ENCODE assay signal across 24 cellular contexts in the genomic region with DNA sequence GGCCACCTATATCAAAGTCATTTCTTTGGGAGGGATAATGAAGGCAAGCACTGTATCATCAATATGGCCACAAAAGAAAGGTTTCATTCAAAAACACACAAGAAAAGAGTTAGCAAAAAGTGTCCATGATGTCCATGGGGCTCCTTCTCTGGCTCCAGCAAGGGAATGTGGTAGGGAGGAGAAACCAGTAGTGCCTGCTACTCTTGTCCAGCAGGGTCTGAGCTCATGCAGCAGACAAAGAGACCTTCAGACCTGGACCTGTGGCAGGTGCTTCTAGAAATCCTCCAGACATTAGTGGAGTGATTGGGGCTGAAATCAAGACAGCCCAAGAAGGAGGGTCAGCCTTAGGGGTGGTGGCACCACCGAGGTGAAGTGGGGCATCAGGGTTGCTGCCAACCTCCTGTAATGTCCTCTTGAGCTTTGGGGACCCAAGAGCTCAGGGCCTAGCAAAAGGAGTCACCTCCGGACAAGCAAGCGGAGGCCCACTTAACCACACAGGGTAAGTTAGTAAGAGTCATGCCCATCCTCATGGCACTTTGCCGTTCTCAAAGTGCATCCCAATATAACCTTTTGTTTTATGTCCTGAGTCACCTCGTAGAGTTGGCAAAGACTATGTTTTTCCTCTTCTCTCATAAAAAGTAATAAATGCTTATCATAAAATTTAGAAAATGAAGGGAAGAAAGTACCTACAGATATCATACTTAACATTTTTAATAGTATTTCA.
"Had no signal": no experiment of that assay in that cellular context is flagged by ENCODE, and none has a peak within 500 bp of the region (broad histone marks: within the 10 kb centered on the region; RNA-seq: fewer than 3 reads in every experiment).

No MANE protein-coding gene starts in this region.

- ATAC-seq: foreskin keratinocyte; gastroesophageal sphincter; heart left ventricle; left lobe of liver; mucosa of descending colon; natural killer cell treated with Interleukin-12 subunit alpha and Interleukin-12 subunit beta and Interleukin-15 and Interleukin-18, amount 100 ng/mL, for 72 hours; right lobe of liver; stimulated activated effector memory CD8-positive, alpha-beta T cell treated with anti-CD3 and anti-CD28 coated beads, Interleukin-12 subunit alpha, Interleukin-12 subunit beta, amount 100 ng/mL, for 72 hours had no signal

- H3K27me3 ChIP-seq: ovary, right lobe of liver, thyroid gland had no signal

- H3K79me2 ChIP-seq: hepatocyte had no signal

- H3K4me3 ChIP-seq: coronary artery, gastroesophageal sphincter, heart left ventricle, hepatocyte, mucosa of descending colon, ovary, right lobe of liver, stomach, thyroid gland had no signal

- H3K27ac ChIP-seq: coronary artery, foreskin keratinocyte, gastroesophageal sphincter, heart left ventricle, hepatocyte, ovary, right lobe of liver, stomach, thyroid gland had no signal

- H3K4me1 ChIP-seq: foreskin keratinocyte, gastroesophageal sphincter, heart left ventricle, stomach had no signal

- H2AFZ ChIP-seq: hepatocyte had no signal

- DNase-seq: dermis blood vessel endothelial cell; effector memory CD4-positive, alpha-beta T cell; erythroblast; foreskin keratinocyte; heart left ventricle; kidney; mesenchymal stem cell; mucosa of descending colon; naive B cell; ovary; right lobe of liver; small intestine; stimulated activated CD4-positive, alpha-beta T cell treated with anti-CD3 and anti-CD28 coated beads, Interleukin-12 subunit alpha, Interleukin-12 subunit beta, amount 100 ng/mL, for 4 hours; stimulated activated CD4-positive, alpha-beta T cell treated with anti-CD3 and anti-CD28 coated beads, Interleukin-1b, Interleukin-23, amount 100 ng/mL, for 48 hours; stimulated activated CD4-positive, alpha-beta T cell treated with anti-CD3 and anti-CD28 coated beads, Interleukin-4, amount 100 ng/mL, for 1 hour; stimulated activated naive CD4-positive, alpha-beta T cell treated with Interleukin-2 at 50 U/mL for 16 hours; stomach; thyroid gland had no signal

- H3K4me2 ChIP-seq: hepatocyte had no signal

- H3K36me3 ChIP-seq: gastroesophageal sphincter, heart left ventricle, ovary, right lobe of liver, stomach, thyroid gland had no signal

- H3K9me3 ChIP-seq: gastroesophageal sphincter, heart left ventricle, mucosa of descending colon, ovary, right lobe of liver, stomach, thyroid gland had no signal
